ENCODE assay signal across 8 cellular contexts in the genomic region with DNA sequence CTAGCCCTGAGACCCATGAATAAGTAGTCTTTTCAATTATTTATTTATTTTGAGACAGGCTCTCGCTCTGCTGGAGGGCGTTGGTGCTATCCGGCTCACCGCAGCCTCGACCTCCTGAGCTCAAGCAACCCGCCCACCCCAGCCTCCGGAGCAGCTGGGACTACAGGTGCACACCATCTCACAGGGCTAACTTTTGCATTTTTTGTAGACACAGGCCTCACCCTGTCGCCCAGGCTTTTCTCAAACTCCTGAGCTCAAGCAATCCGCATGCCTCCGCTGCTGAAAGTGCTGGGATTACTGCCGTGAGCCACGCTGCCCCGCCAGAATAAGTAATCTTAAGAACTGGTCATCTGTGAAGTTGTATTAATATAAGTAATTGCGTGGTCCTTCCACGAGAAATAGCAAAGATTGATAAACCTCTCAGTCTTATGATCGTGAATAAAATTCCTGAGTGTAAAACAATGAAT. TPM values are rescaled to one million over a fixed set of nuclear protein-coding genes. Genes with fewer than 3 reads are reported as not detected.
DNase-seq lines count a peak whose midpoint lies in the region; ATAC-seq and TF ChIP-seq lines count a peak whose summit lies in the region.

No MANE protein-coding gene starts in this region.

- H3K4me2 ChIP-seq in HCT116 (ENCODE audit: low read length) (peak overlapping the region; percentile 81), smooth muscle cell (peak overlapping the region; percentile 95)

- H3K27ac ChIP-seq in HCT116 (ENCODE audit: low read depth, low read length) = no peak overlapping the region
- H3K27ac ChIP-seq in smooth muscle cell (ENCODE audit: low read depth) = peak overlapping the region; percentile 9

- H3K4me1 ChIP-seq in HCT116 (ENCODE audit: control insufficient read depth in 1 of 2, insufficient read depth in 2 of 2, low read length in 2 of 2) = peaks cover 0 to 47% of the 10 kb centered on the region in 2 experiments; a peak in 3 of 4 replicates
- H3K4me1 ChIP-seq in smooth muscle cell (ENCODE audit: low read depth) = peaks cover 25% of the 10 kb centered on the region

- H3K9me3 ChIP-seq in HCT116 (ENCODE audit: control insufficient read depth in 1 of 2, insufficient read depth in 1 of 2, low read depth in 1 of 2, low read length in 2 of 2) (no peaks in the 10 kb centered on the region), smooth muscle cell (replicated peaks; ENCODE audit: low read depth) (no peaks in the 10 kb centered on the region)

- ATAC-seq in HCT116 (no peak), HG03439 (IDR thresholded peaks at IDR 0.05; ENCODE audit: unreplicated experiment) (no peak)

- intact Hi-C loops in HCT116 (cut with micrococcal nuclease) = loop anchor here (5.0 kb wide), 1 partner anchor 759 kb away; no protein-coding TSS in a partner anchor

- H3K79me2 ChIP-seq in HCT116 (ENCODE audit: insufficient read depth, low read length) (no peaks in the 10 kb centered on the region), smooth muscle cell (ENCODE audit: low read depth) (peaks cover 33% of the 10 kb centered on the region)

- no peaks in the 10 kb centered on the region for H3K36me3 ChIP-seq in HCT116 (ENCODE audit: control insufficient read depth in 1 of 2, insufficient read depth in 2 of 2, low read length in 2 of 2)
- no peaks in the 10 kb centered on the region for H3K36me3 ChIP-seq in smooth muscle cell (ENCODE audit: low read depth)

- H4K20me1 ChIP-seq in HCT116 (ENCODE audit: insufficient read depth) (no peaks in the 10 kb centered on the region), smooth muscle cell (ENCODE audit: low read depth) (no peaks in the 10 kb centered on the region)

- RAD21 ChIA-PET in HCT116 (lab: Charles Lee; ENCODE audit: low non-redundant PET in 1 of 2, low total read pairs in 2 of 2, uncharacterized antibody in 2 of 2, unreplicated experiment in 2 of 2) = no interaction called here

- TF ChIP-seq CTCF in HCT116 (IDR thresholded peaks at IDR 0.05 in 2 of 3, conservative IDR thresholded peaks at IDR 0.05 in 1 of 3; ENCODE audit: borderline replicate concordance in 1 of 3, insufficient read depth in 1 of 3, low read depth in 2 of 3, low read length in 2 of 3) = no peak
- no peak for TF ChIP-seq CTCF in WI38 (IDR thresholded peaks at IDR 0.05; ENCODE audit: low read depth, low read length)
- TF ChIP-seq CTCF in epithelial cell of esophagus (IDR thresholded peaks at IDR 0.05; ENCODE audit: insufficient read depth, low read depth, low read length, missing control alignments) = no peak
- no peak for TF ChIP-seq CTCF in smooth muscle cell (IDR thresholded peaks at IDR 0.05; ENCODE audit: borderline replicate concordance, insufficient read depth, poor library complexity, severe bottlenecking)

- no peaks in the 10 kb centered on the region for H3K27me3 ChIP-seq in HCT116 (ENCODE audit: insufficient read depth, low read length)
- H3K27me3 ChIP-seq in smooth muscle cell (ENCODE audit: low read depth) = peaks cover 7% of the 10 kb centered on the region

- H3K9ac ChIP-seq in HCT116 (ENCODE audit: low read length) (no peak overlapping the region), smooth muscle cell (ENCODE audit: low read depth) (no peak overlapping the region)

- no peak for TF ChIP-seq POLR2A in HCT116 (IDR thresholded peaks at IDR 0.05; ENCODE audit: borderline replicate concordance, extremely low read depth, insufficient read depth, insufficient read length)

- CTCF ChIA-PET in HCT116 (lab: Charles Lee) (interaction anchor here (0.9 to 3.1 kb wide), 2 partner anchors 19 to 125 kb away, joined by 3 to 11 read pairs; no protein-coding TSS in a partner anchor), HEK293T (lab: Yijun Ruan, JAX) (interaction anchor here (0.6 to 4.2 kb wide), 3 partner anchors 19 to 81 kb away, joined by 3 to 31 read pairs (median 4); no protein-coding TSS in a partner anchor)

- no peak for DNase-seq in HCT116 (ENCODE audit: low read depth, low spot score)
- DNase-seq in epithelial cell of esophagus (ENCODE audit: low read depth) = no peak
- DNase-seq in smooth muscle cell (lab: John Stamatoyannopoulos, UW; ENCODE audit: unreplicated experiment) = no peak
- no peak for DNase-seq in HEK293T (ENCODE audit: extremely low spot score)
- DNase-seq in mucosa of gallbladder (ENCODE audit: low spot score) = no peak
- DNase-seq in NCI-H524 (lab: John Stamatoyannopoulos, UW) = no peak

- H2AFZ ChIP-seq in HCT116 (ENCODE audit: low read depth, low read length, poor library complexity, severe bottlenecking) (no peak overlapping the region), smooth muscle cell (ENCODE audit: low read depth) (peak overlapping the region; percentile 15)

- H3K9me2 ChIP-seq in HCT116 (ENCODE audit: insufficient read depth) = no peaks in the 10 kb centered on the region

- 29% methylated on average over 16 of the region's 16 CpGs for WGBS in smooth muscle cell (ENCODE audit: low lambda C conversion rate)

- no TSS peak for BruUV-seq in HCT116 (replicated peaks; lab: Mats Ljungman, UMichigan)

- H3K4me3 ChIP-seq in HCT116 (replicated peaks in 1 of 2; ENCODE audit: low read depth in 1 of 2, low read length in 2 of 2) = no peak overlapping the region; a peak in 1 of 4 replicates
- H3K4me3 ChIP-seq in WI38 (ENCODE audit: low read depth, low read length) = peak overlapping the region; percentile 63
- peak overlapping the region; percentile 43 for H3K4me3 ChIP-seq in epithelial cell of esophagus (ENCODE audit: low read length)
- H3K4me3 ChIP-seq in smooth muscle cell = peak overlapping the region; percentile 72

- TF ChIP-seq RAD21 in HCT116 (IDR thresholded peaks at IDR 0.05; ENCODE audit: low read depth) = no peak

- POLR2A ChIA-PET in HCT116 (lab: Charles Lee) (interaction anchor here (1.0 kb wide), 1 partner anchor 8 kb away, joined by 3 read pairs; no protein-coding TSS in a partner anchor), HEK293T (lab: Yijun Ruan, JAX) (interaction anchor here (1.0 to 4.2 kb wide), 10 partner anchors 16 to 130 kb away, joined by 3 to 36 read pairs (median 4); partner anchors contain the start of gene ZNF131)

- H3F3A ChIP-seq in smooth muscle cell (ENCODE audit: low read depth) = peaks cover 22% of the 10 kb centered on the region

TF ChIP-seq in HCT116, 20 proteins besides CTCF, POLR2A, EP300 and RAD21 (continues in another document):
- TF ChIP-seq EGR1 (IDR thresholded peaks at IDR 0.05; ENCODE audit: low read depth) = no peak
- no peak for TF ChIP-seq YY1 (IDR thresholded peaks at IDR 0.05; ENCODE audit: extremely low read depth, insufficient replicate concordance, low read depth, low read length)
- TF ChIP-seq, protein P1, sequence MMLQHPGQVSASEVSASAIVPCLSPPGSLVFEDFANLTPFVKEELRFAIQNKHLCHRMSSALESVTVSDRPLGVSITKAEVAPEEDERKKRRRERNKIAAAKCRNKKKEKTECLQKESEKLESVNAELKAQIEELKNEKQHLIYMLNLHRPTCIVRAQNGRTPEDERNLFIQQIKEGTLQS (IDR thresholded peaks at IDR 0.05) = no peak
- TF ChIP-seq SIN3A (IDR thresholded peaks at IDR 0.05; ENCODE audit: low read depth) = no peak
- TF ChIP-seq JUND (IDR thresholded peaks at IDR 0.05) = no peak
- TF ChIP-seq FOSL1 (IDR thresholded peaks at IDR 0.05; ENCODE audit: low read depth) = no peak
- TF ChIP-seq CBX3 (IDR thresholded peaks at IDR 0.05; ENCODE audit: low read depth) = no peak
- TF ChIP-seq ZNF274 (IDR thresholded peaks at IDR 0.05; ENCODE audit: low read depth, low read length) = no peak
- no peak for TF ChIP-seq ELF1 (IDR thresholded peaks at IDR 0.05; ENCODE audit: borderline replicate concordance, low read depth)
- no peak for TF ChIP-seq CEBPB (IDR thresholded peaks at IDR 0.05; ENCODE audit: low read depth)

TF ChIP-seq in HEK293T, 16 proteins besides CTCF, POLR2A, EP300 and RAD21:
- TF ChIP-seq HDGF (IDR thresholded peaks at IDR 0.05; ENCODE audit: borderline replicate concordance) = no peak
- no peak for TF ChIP-seq NFRKB (IDR thresholded peaks at IDR 0.05)
- TF ChIP-seq ELF4 (IDR thresholded peaks at IDR 0.05) = no peak
- TF ChIP-seq, protein P2, sequence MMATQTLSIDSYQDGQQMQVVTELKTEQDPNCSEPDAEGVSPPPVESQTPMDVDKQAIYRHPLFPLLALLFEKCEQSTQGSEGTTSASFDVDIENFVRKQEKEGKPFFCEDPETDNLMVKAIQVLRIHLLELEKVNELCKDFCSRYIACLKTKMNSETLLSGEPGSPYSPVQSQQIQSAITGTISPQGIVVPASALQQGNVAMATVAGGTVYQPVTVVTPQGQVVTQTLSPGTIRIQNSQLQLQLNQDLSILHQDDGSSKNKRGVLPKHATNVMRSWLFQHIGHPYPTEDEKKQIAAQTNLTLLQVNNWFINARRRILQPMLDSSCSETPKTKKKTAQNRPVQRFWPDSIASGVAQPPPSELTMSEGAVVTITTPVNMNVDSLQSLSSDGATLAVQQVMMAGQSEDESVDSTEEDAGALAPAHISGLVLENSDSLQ (IDR thresholded peaks at IDR 0.05) = no peak
- no peak for TF ChIP-seq CTBP1 (IDR thresholded peaks at IDR 0.05; ENCODE audit: borderline replicate concordance)
- TF ChIP-seq FOXK2 (IDR thresholded peaks at IDR 0.05) = no peak
- TF ChIP-seq FOXA1 (IDR thresholded peaks at IDR 0.05) = no peak
- TF ChIP-seq LEF1 (IDR thresholded peaks at IDR 0.05; ENCODE audit: borderline replicate concordance) = no peak
- no peak for TF ChIP-seq SUZ12 (IDR thresholded peaks at IDR 0.05)
- no peak for TF ChIP-seq ZNF384 (IDR thresholded peaks at IDR 0.05)
- no peak for TF ChIP-seq ARNT (IDR thresholded peaks at IDR 0.05)
- TF ChIP-seq TARDBP (IDR thresholded peaks at IDR 0.05) = no peak
- no peak for TF ChIP-seq FOXM1 (IDR thresholded peaks at IDR 0.05; ENCODE audit: borderline replicate concordance)
- no peak for TF ChIP-seq SP1 (IDR thresholded peaks at IDR 0.05)
- TF ChIP-seq BHLHE40 (IDR thresholded peaks at IDR 0.05; ENCODE audit: borderline replicate concordance) = no peak
- no peak for TF ChIP-seq L3MBTL2 (conservative IDR thresholded peaks at IDR 0.05)

RNA-seq across cellular contexts. Expression of gene ANXA2R, which starts 1.6 kb away (rescaled TPM):
- total RNA-seq in HCT116 (2021; ENCODE audit: unreplicated experiment) (0.37 TPM), smooth muscle cell (0.40 and 1.5 TPM in 2 replicates), mucosa of gallbladder (2.8 TPM)
- 0.30 and 0.34 TPM in 2 replicates for polyA plus RNA-seq in HCT116 (2012)
- polyA plus RNA-seq in smooth muscle cell = 0.83 TPM in 1 of 2 replicates, not detected in the other

Comparison
In these comparisons a context has a peak if more than half of its experiments do, and no peak if none do; other contexts are left out.
1. H3K4me3 ChIP-seq: peak in WI38 (single experiment), epithelial cell of esophagus (single experiment) and smooth muscle cell (single experiment); none in HCT116 (0 of 2).